15 cellular contexts compared by ENCODE assay signal in the genomic region with DNA sequence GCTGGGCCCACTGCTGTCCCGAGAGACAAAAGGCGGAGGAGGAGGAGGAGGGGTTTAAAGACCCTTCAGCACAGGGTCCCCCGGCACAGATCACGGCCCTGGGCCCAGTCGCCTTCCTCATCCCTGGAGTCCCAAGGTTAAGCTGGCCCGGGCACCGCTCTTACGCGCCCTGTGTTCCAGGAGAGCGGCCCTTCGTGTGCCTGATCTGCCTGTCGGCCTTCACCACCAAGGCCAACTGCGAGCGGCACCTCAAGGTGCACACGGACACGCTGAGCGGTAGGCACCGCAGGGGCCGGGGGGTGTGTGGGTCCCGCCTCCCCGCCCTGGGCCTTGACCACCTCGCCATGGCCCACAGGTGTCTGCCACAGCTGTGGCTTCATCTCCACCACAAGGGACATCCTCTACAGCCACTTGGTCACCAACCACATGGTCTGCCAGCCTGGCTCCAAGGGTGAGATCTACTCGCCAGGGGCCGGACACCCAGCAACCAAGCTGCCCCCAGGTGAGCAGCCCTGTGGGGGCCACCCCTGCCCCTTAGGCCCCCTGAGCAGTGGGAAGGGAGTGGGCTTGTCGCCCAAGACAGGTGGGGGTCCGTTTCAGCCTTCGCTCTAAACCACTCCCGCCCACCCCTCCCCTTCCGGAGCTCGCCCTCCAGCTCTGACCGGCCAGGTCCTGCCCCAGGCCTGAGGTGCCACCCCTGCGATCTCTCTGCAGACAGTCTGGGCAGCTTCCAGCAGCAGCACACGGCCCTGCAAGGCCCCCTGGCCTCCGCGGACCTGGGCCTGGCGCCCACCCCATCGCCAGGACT. TPM values are rescaled to one million over a fixed set of nuclear protein-coding genes. Genes with fewer than 3 reads are reported as not detected.
DNase-seq lines count a peak whose midpoint lies in the region; ATAC-seq and TF ChIP-seq lines count a peak whose summit lies in the region.
"Had no signal": no experiment of that assay in that cellular context is flagged by ENCODE, and none has a peak within 500 bp of the region (broad histone marks: within the 10 kb centered on the region; RNA-seq: fewer than 3 reads in every experiment).

No MANE protein-coding gene starts in this region.

- ATAC-seq in IMR-90 (ENCODE audit: low read depth) (no peak), GM18870 (IDR thresholded peaks at IDR 0.05; ENCODE audit: unreplicated experiment) (no peak), HG03521 (IDR thresholded peaks at IDR 0.05; ENCODE audit: unreplicated experiment) (no peak)
- ATAC-seq: activated CD4-positive, alpha-beta T cell treated with anti-CD3 and anti-CD28 coated beads for 36 hours had no signal

- H3K4me1 ChIP-seq in IMR-90 (ENCODE audit: control insufficient read depth, insufficient read depth, low read length), result peaks cover 12% of the 10 kb centered on the region
- H3K4me1 ChIP-seq in endodermal cell (ENCODE audit: control insufficient read depth, insufficient read depth, low read length), result peaks cover 23% of the 10 kb centered on the region
- peaks cover 29% of the 10 kb centered on the region for H3K4me1 ChIP-seq in mesenchymal stem cell (ENCODE audit: control insufficient read depth, insufficient read depth, low read depth, low read length)
- peaks cover 28% of the 10 kb centered on the region for H3K4me1 ChIP-seq in suprapubic skin

- H3K9me3 ChIP-seq in IMR-90 (ENCODE audit: control insufficient read depth, insufficient read depth, low read length), result no peaks in the 10 kb centered on the region
- H3K9me3 ChIP-seq in endodermal cell (ENCODE audit: control insufficient read depth, low read length), result no peaks in the 10 kb centered on the region
- no peaks in the 10 kb centered on the region for H3K9me3 ChIP-seq in mesenchymal stem cell (ENCODE audit: control insufficient read depth, low read length)
- H3K9me3 ChIP-seq in suprapubic skin, result no peaks in the 10 kb centered on the region
- H3K9me3 ChIP-seq: mucosa of descending colon had no signal

- WGBS in IMR-90 (ENCODE audit: extremely low coverage in 2 of 2, insufficient read length in 1 of 2), 2 experiments, result 80% methylated on average over 20 of the region's 37 CpGs; no CpG with 5 or more reads in 1 of the 2 experiments
- WGBS in endodermal cell (ENCODE audit: insufficient coverage in 1 of 2, insufficient read length in 1 of 2), 2 experiments, result 88 to 93% methylated on average over 24 to 37 of the region's 37 CpGs
- 90% methylated on average over 36 of the region's 37 CpGs for WGBS in mesenchymal stem cell
- WGBS in suprapubic skin, result 96% methylated on average over 10 of the region's 37 CpGs

- H3K14ac ChIP-seq in IMR-90 (replicated peaks; ENCODE audit: low read depth, low read length) (no peak overlapping the region), mesenchymal stem cell (ENCODE audit: low read length in 2 of 2) (no peak overlapping the region)

- H3K18ac ChIP-seq in IMR-90 (ENCODE audit: low read depth, low read length), result no peak overlapping the region
- H3K18ac ChIP-seq in mesenchymal stem cell (ENCODE audit: low read depth in 1 of 2, low read length in 2 of 2), result no peak overlapping the region

- no peak for TF ChIP-seq POLR2A in IMR-90 (IDR thresholded peaks at IDR 0.05; ENCODE audit: low read depth, low read length)
- no peak for TF ChIP-seq POLR2A in suprapubic skin (IDR thresholded peaks at IDR 0.05)

- no peak overlapping the region for H3K23ac ChIP-seq in IMR-90 (ENCODE audit: low read depth, low read length)
- no peak overlapping the region for H3K23ac ChIP-seq in mesenchymal stem cell (ENCODE audit: low read length in 2 of 2)

- no peak for TF ChIP-seq CTCF in IMR-90 (conservative IDR thresholded peaks at IDR 0.05; ENCODE audit: low read depth, low read length)
- no peak for TF ChIP-seq CTCF in endodermal cell (conservative IDR thresholded peaks at IDR 0.05)
- TF ChIP-seq CTCF in suprapubic skin (IDR thresholded peaks at IDR 0.05), result no peak

- peak overlapping the region; percentile 58 for H3K4me3 Mint-ChIP-seq in endodermal cell
- H3K4me3 Mint-ChIP-seq: activated CD4-positive, alpha-beta T cell treated with anti-CD3 and anti-CD28 coated beads for 36 hours; dendritic cell treated with granulocyte-macrophage colony-stimulating factor and Interleukin-4, amounts not matched to agents 40 ng/mL and 50 ng/mL, for 4 days had no signal

- TF ChIP-seq RAD21 in IMR-90 (IDR thresholded peaks at IDR 0.05; ENCODE audit: low read length), result no peak

- H2BK15ac ChIP-seq in IMR-90 (ENCODE audit: low read depth, low read length) (no peak overlapping the region), mesenchymal stem cell (ENCODE audit: low read depth, poor library complexity, severe bottlenecking) (no peak overlapping the region)

- no peak for TF ChIP-seq EP300 in suprapubic skin (IDR thresholded peaks at IDR 0.05)

- H2AK9ac ChIP-seq in IMR-90 (replicated peaks; ENCODE audit: low read depth, low read length, poor library complexity), result no peak overlapping the region

- H4K91ac ChIP-seq in IMR-90 (ENCODE audit: insufficient read depth, low read depth, low read length) (no peak overlapping the region), mesenchymal stem cell (ENCODE audit: low read length) (peak overlapping the region; percentile 41)

- no peak overlapping the region for H4K5ac ChIP-seq in IMR-90 (ENCODE audit: low read depth, low read length)

- H2AFZ ChIP-seq in IMR-90 (replicated peaks; ENCODE audit: low read length, poor library complexity) (peak overlapping the region; percentile 41), mesenchymal stem cell (ENCODE audit: low read depth, low read length) (no peak overlapping the region)

- H2BK5ac ChIP-seq in IMR-90 (ENCODE audit: low read depth, low read length, poor library complexity, severe bottlenecking) (no peak overlapping the region), mesenchymal stem cell (ENCODE audit: low read depth, low read length, poor library complexity, severe bottlenecking) (no peak overlapping the region)

- H3K36me3 Mint-ChIP-seq in endodermal cell (ENCODE audit: low read depth), result peaks cover 18% of the 10 kb centered on the region

- H3K27me3 Mint-ChIP-seq in endodermal cell (ENCODE audit: insufficient read depth), result no peaks in the 10 kb centered on the region
- H3K27me3 Mint-ChIP-seq: activated CD4-positive, alpha-beta T cell treated with anti-CD3 and anti-CD28 coated beads for 36 hours had no signal

- H4K8ac ChIP-seq in IMR-90 (ENCODE audit: low read depth in 2 of 2, low read length in 2 of 2), result no peak overlapping the region
- peak overlapping the region; percentile 96 for H4K8ac ChIP-seq in mesenchymal stem cell (ENCODE audit: low read length)

- H3K9me3 Mint-ChIP-seq in endodermal cell, result no peaks in the 10 kb centered on the region
- H3K9me3 Mint-ChIP-seq: dendritic cell treated with granulocyte-macrophage colony-stimulating factor and Interleukin-4, amounts not matched to agents 40 ng/mL and 50 ng/mL, for 4 days had no signal

- H3K79me1 ChIP-seq in IMR-90 (ENCODE audit: low read depth in 1 of 2, low read length in 2 of 2) (peaks cover 5 to 16% of the 10 kb centered on the region in 2 experiments; a peak in 2 of 4 replicates), mesenchymal stem cell (replicated peaks; ENCODE audit: low read length, poor library complexity, severe bottlenecking) (peaks cover 6% of the 10 kb centered on the region)

- POLR2A ChIA-PET in IMR-90 (lab: Charles Lee; ENCODE audit: unreplicated experiment), result no interaction called here

- dilution Hi-C loops in IMR-90 (cut with HindIII; ENCODE audit: low sequenced_read_pairs, unreplicated experiment), result no loop called here

- H3K4me2 ChIP-seq in IMR-90 (ENCODE audit: low read depth, low read length) (no peak overlapping the region), mesenchymal stem cell (ENCODE audit: low read length, poor library complexity, severe bottlenecking) (peak overlapping the region; percentile 62)

- H4K20me1 ChIP-seq in IMR-90 (ENCODE audit: insufficient read depth, low read length), result no peaks in the 10 kb centered on the region; the same call in 1 of the 2 replicates

- H2AK5ac ChIP-seq in IMR-90 (ENCODE audit: low read depth, low read length) (no peak overlapping the region), mesenchymal stem cell (ENCODE audit: low read length, severe bottlenecking) (no peak overlapping the region)

- H3K36me3 ChIP-seq in IMR-90 (ENCODE audit: control insufficient read depth, insufficient read depth, low read length), result peaks cover 6% of the 10 kb centered on the region; the same call in 1 of the 2 replicates
- H3K36me3 ChIP-seq in endodermal cell (ENCODE audit: control insufficient read depth, insufficient read depth, low read length), result peaks cover 7% of the 10 kb centered on the region
- H3K36me3 ChIP-seq in mesenchymal stem cell (ENCODE audit: control insufficient read depth in 1 of 2, insufficient read depth in 2 of 2, low read depth in 1 of 2, low read length in 2 of 2), result peaks cover 0 to 45% of the 10 kb centered on the region in 2 experiments
- no peaks in the 10 kb centered on the region for H3K36me3 ChIP-seq in suprapubic skin

- no peak overlapping the region for H3K4me3 ChIP-seq in IMR-90 (ENCODE audit: insufficient read depth, low read depth, low read length)
- no peak overlapping the region for H3K4me3 ChIP-seq in endodermal cell (ENCODE audit: low read length)
- H3K4me3 ChIP-seq in mesenchymal stem cell (ENCODE audit: insufficient read depth in 1 of 2, low read depth in 1 of 2, low read length in 2 of 2), result peak overlapping the region in 1 of 2 experiments; percentile 65
- peak overlapping the region; percentile 78 for H3K4me3 ChIP-seq in suprapubic skin
- H3K4me3 ChIP-seq: mucosa of descending colon had no signal

- H2BK12ac ChIP-seq in mesenchymal stem cell (ENCODE audit: low read length in 2 of 2), result no peak overlapping the region

- no peak overlapping the region; the same call in 1 of the 2 replicates for H3K4ac ChIP-seq in IMR-90 (ENCODE audit: low read depth, low read length)
- H3K4ac ChIP-seq in mesenchymal stem cell (ENCODE audit: low read depth in 1 of 2, low read length in 2 of 2), result no peak overlapping the region

- H3K9me1 ChIP-seq in IMR-90 (ENCODE audit: insufficient read depth, low read length), result no peaks in the 10 kb centered on the region

- no TSS peak for BruUV-seq in IMR-90 (replicated peaks; lab: Mats Ljungman, UMichigan)

- H2BK20ac ChIP-seq in IMR-90 (ENCODE audit: low read depth, low read length), result no peak overlapping the region

- no peak overlapping the region for H3K27ac ChIP-seq in IMR-90 (ENCODE audit: insufficient read depth, low read length)
- no peak overlapping the region for H3K27ac ChIP-seq in endodermal cell (ENCODE audit: low read depth, low read length)
- H3K27ac ChIP-seq in mesenchymal stem cell (ENCODE audit: low read length, poor library complexity, severe bottlenecking), result no peak overlapping the region
- H3K27ac ChIP-seq in suprapubic skin, result no peak overlapping the region

- peaks cover 5% of the 10 kb centered on the region for H3K4me1 Mint-ChIP-seq in endodermal cell

- H3K27ac Mint-ChIP-seq in endodermal cell, result no peak overlapping the region
- H3K27ac Mint-ChIP-seq: activated CD4-positive, alpha-beta T cell treated with anti-CD3 and anti-CD28 coated beads for 36 hours; dendritic cell treated with granulocyte-macrophage colony-stimulating factor and Interleukin-4, amounts not matched to agents 40 ng/mL and 50 ng/mL, for 4 days had no signal

- in situ Hi-C loops in IMR-90 (cut with MboI; ENCODE audit: low sequenced_read_pairs), result no loop called here

- H3K9ac ChIP-seq in IMR-90 (ENCODE audit: low read depth, low read length), result no peak overlapping the region
- no peak overlapping the region for H3K9ac ChIP-seq in endodermal cell (ENCODE audit: extremely low read depth, low read length, poor library complexity, severe bottlenecking)
- peak overlapping the region; percentile 41 for H3K9ac ChIP-seq in mesenchymal stem cell (ENCODE audit: low read length)

- intact Hi-C loops in IMR-90 (cut with micrococcal nuclease), result no loop called here

- DNase-seq in IMR-90, result no peak
- DNase-seq in endodermal cell, result no peak
- DNase-seq in mesenchymal stem cell, result no peak
- no peak for DNase-seq in suprapubic skin (ENCODE audit: low spot score in 2 of 2)
- no peak for DNase-seq in activated CD4-positive, alpha-beta T cell treated with anti-CD3 and anti-CD28 coated beads, Interleukin-2, amount 50 U/mL, for 1 hour
- no peak for DNase-seq in NCI-H69 (lab: John Stamatoyannopoulos, UW)
- DNase-seq: activated CD4-positive, alpha-beta T cell treated with anti-CD3 and anti-CD28 coated beads for 36 hours; activated effector memory CD4-positive, alpha-beta T cell treated with Interleukin-2 at 50 U/mL for 16 hours; NCI-H1694; NK-92 treated with Interleukin-12 subunit alpha and Interleukin-12 subunit beta, amount 100 ng/mL, for 24 hours; small intestine had no signal

- no peak overlapping the region for H2BK120ac ChIP-seq in IMR-90 (ENCODE audit: low read depth, low read length)
- peak overlapping the region; percentile 93 for H2BK120ac ChIP-seq in mesenchymal stem cell (ENCODE audit: low read depth, low read length)

- no peak overlapping the region for H3K56ac ChIP-seq in IMR-90 (ENCODE audit: extremely low read depth, insufficient read depth, low read length)

- H3K27me3 ChIP-seq in IMR-90 (ENCODE audit: control insufficient read depth, insufficient read depth, low read length) (no peaks in the 10 kb centered on the region), endodermal cell (ENCODE audit: control insufficient read depth, insufficient read depth, low read length, poor library complexity, severe bottlenecking) (no peaks in the 10 kb centered on the region), mesenchymal stem cell (ENCODE audit: control insufficient read depth in 1 of 2, insufficient read depth in 1 of 2, low read length in 2 of 2) (no peaks in the 10 kb centered on the region), suprapubic skin (peaks cover 3% of the 10 kb centered on the region)

- CTCF ChIA-PET in IMR-90 (lab: Yijun Ruan, JAX), result no interaction called here

RNA-seq across cellular contexts. Expression of a gene that starts 37.6 kb away (rescaled TPM):
- 3.4 and 4.2 TPM in 2 replicates for total RNA-seq in IMR-90 (2012; rRNA removed)
- polyA plus RNA-seq in IMR-90 (2012; rRNA removed), result 21.3 and 22.7 TPM in 2 replicates
- polyA plus RNA-seq in IMR-90 (2012; cell fraction: cytosol; rRNA removed), result 15.4 and 23.2 TPM in 2 replicates
- polyA plus RNA-seq in IMR-90 (2012; cell fraction: nucleus; rRNA removed; ENCODE audit: low replicate concordance), result 64.2 and 65.2 TPM in 2 replicates
- total RNA-seq in endodermal cell, result 10 to 100 TPM; 75.4 to 76.6 TPM
- 68.2 TPM for polyA plus RNA-seq in endodermal cell (2013, experiment 1 of 2)
- 57.8 TPM for polyA plus RNA-seq in endodermal cell (2013, experiment 2 of 2)
- 20.8 TPM for polyA plus RNA-seq in mesenchymal stem cell (2013, experiment 1 of 2)
- polyA plus RNA-seq in mesenchymal stem cell (2013, experiment 2 of 2), result 19.8 TPM
- total RNA-seq in suprapubic skin, result 10 to 100 TPM; 15.7 to 20.8 (median 20.3) TPM
